Comparison of ENCODE assay signal across 8 cellular contexts in genomic region chr7:94436018-94436604, GRCh38. TPM values are rescaled to one million over a fixed set of nuclear protein-coding genes. Genes with fewer than 3 reads are reported as not detected.
DNase-seq lines count a peak whose midpoint lies in the region; ATAC-seq and TF ChIP-seq lines count a peak whose summit lies in the region.

No MANE protein-coding gene starts in this region.

- CTCF ChIA-PET in GM10248 (lab: Yijun Ruan, JAX): interaction anchor here (0.7 to 3.4 kb wide), 21 partner anchors 10 to 1254 kb away, joined by 3 to 27 read pairs (median 3); partner anchors contain the start of gene COL1A2

- H3K36me3 ChIP-seq in GM23248 (ENCODE audit: low read depth): 0 out of 2 replicates have a peak, but pooled peaks cover under 1% of the 10 kb centered on the region
- no peaks in the 10 kb centered on the region for H3K36me3 ChIP-seq in KMS-11 (ENCODE audit: insufficient read depth)
- no peaks in the 10 kb centered on the region for H3K36me3 ChIP-seq in heart right ventricle

- H4K20me1 ChIP-seq in GM23248 (ENCODE audit: insufficient read depth) (no peaks in the 10 kb centered on the region), KMS-11 (ENCODE audit: insufficient read depth) (no peaks in the 10 kb centered on the region)

- intact Hi-C loops in heart right ventricle (cut with DNase I) (loop anchor here in 5 of 10 donors (1.0 to 10.0 kb wide), 6 partner anchors 144 to 1191 kb away; partner anchors contain the start of gene TFPI2 (in 1 of the 5)), sciatic nerve (cut with DNase I) (no loop called here)

- H3K9ac ChIP-seq in GM23248 (no peak overlapping the region), KMS-11 (no peak overlapping the region)

- DNase-seq in GM10248 (ENCODE audit: extremely low spot score): peak; percentile 33
- DNase-seq in GM23248: peak; percentile 87
- peak; percentile 91 for DNase-seq in SK-MEL-5 (ENCODE audit: low read depth, low spot score)
- DNase-seq in activated naive CD8-positive, alpha-beta T cell treated with anti-CD3 and anti-CD28 coated beads, Interleukin-2, amount 50 U/mL, for 16 hours (ENCODE audit: low read depth, low spot score): peak; percentile 18
- DNase-seq in heart right ventricle: peak in 1 of 2 donors; percentile 80
- DNase-seq in sciatic nerve (ENCODE audit: low spot score): peak; percentile 84
- DNase-seq in NCI-H128 (lab: John Stamatoyannopoulos, UW; ENCODE audit: unreplicated experiment): no peak

- 2 to 3% methylated on average over 6 of the region's 6 CpGs for WGBS in GM23248 (ENCODE audit: low coverage in 1 of 2, low lambda C conversion rate in 2 of 2, missing lambda C conversion rate in 2 of 2), 2 experiments
- 20 to 21% methylated on average over 6 of the region's 6 CpGs for WGBS in heart right ventricle, 2 donors

- no peaks in the 10 kb centered on the region for H3K9me2 ChIP-seq in GM23248 (ENCODE audit: insufficient read depth)

- H3F3A ChIP-seq in GM23248 (ENCODE audit: insufficient read depth): peaks cover 58% of the 10 kb centered on the region

- in situ Hi-C loops in GM23248 (cut with MboI) (loop anchor here (5.0 kb wide), 1 partner anchor 144 kb away; no protein-coding TSS in a partner anchor), SK-MEL-5 (cut with HindIII; ENCODE audit: low pct_unique_long_range_greater_than_20kb, low sequenced_read_pairs) (loop anchor here (25.0 kb wide), 2 partner anchors 149 to 1251 kb away; no protein-coding TSS in a partner anchor)

- peak overlapping the region; percentile 89 for H2AFZ ChIP-seq in GM23248
- no peak overlapping the region for H2AFZ ChIP-seq in KMS-11 (ENCODE audit: low read depth)

- POLR2A ChIA-PET in GM10248 (lab: Yijun Ruan, JAX): no interaction called here

- TF ChIP-seq CTCF in GM10248 (IDR thresholded peaks at IDR 0.05; ENCODE audit: control extremely low read depth, extremely low read depth, low read depth, missing control alignments) (peak; percentile 84), KMS-11 (conservative IDR thresholded peaks at IDR 0.05; ENCODE audit: low read depth, low read length) (peak; percentile 93), heart right ventricle (IDR thresholded peaks at IDR 0.05) (peak; percentile 59 to 88 (median 85))

- no peaks in the 10 kb centered on the region for H3K9me3 ChIP-seq in GM23248 (ENCODE audit: low read depth)
- H3K9me3 ChIP-seq in heart right ventricle: no peaks in the 10 kb centered on the region

- H3K27ac ChIP-seq in GM23248: no peak overlapping the region
- H3K27ac ChIP-seq in KMS-11: no peak overlapping the region
- H3K27ac ChIP-seq in heart right ventricle: no peak overlapping the region

- H3K4me3 ChIP-seq in GM23248 (peak overlapping the region; percentile 47; the same call in 1 of the 2 replicates), KMS-11 (IDR thresholded peaks at IDR 0.05; ENCODE audit: insufficient read depth, low read depth, low read length) (no peak overlapping the region), heart right ventricle (no peak overlapping the region)

- no peaks in the 10 kb centered on the region for H3K79me2 ChIP-seq in GM23248 (ENCODE audit: insufficient read depth)
- no peaks in the 10 kb centered on the region for H3K79me2 ChIP-seq in KMS-11 (ENCODE audit: insufficient read depth, low read depth)

- ATAC-seq in heart right ventricle (peak; percentile 71 to 85 (median 81)), sciatic nerve (peak; percentile 89)

- peaks cover 19% of the 10 kb centered on the region for H3K4me1 ChIP-seq in GM23248 (ENCODE audit: insufficient read depth)
- H3K4me1 ChIP-seq in KMS-11 (ENCODE audit: low read depth, poor library complexity, severe bottlenecking): no peaks in the 10 kb centered on the region
- H3K4me1 ChIP-seq in heart right ventricle: peaks cover 0 to 15% (median 0%) of the 10 kb centered on the region in 9 donors

- H3K27me3 ChIP-seq in GM23248 (replicated peaks; ENCODE audit: insufficient read depth) (no peaks in the 10 kb centered on the region), KMS-11 (ENCODE audit: insufficient read depth, low read depth) (no peaks in the 10 kb centered on the region), heart right ventricle (peaks cover 0 to 14% (median 8%) of the 10 kb centered on the region in 7 donors)

- peak overlapping the region; percentile 41 for H3K4me2 ChIP-seq in GM23248 (ENCODE audit: unreplicated experiment)
- no peak overlapping the region for H3K4me2 ChIP-seq in KMS-11

RNA-seq across cellular contexts. Expression of gene COL1A2, which starts 41.4 kb away (rescaled TPM):
- total RNA-seq in GM23248 (2014; rRNA removed; shearing (Covaris generic)): 10,930 and 11,288 TPM in 2 replicates
- polyA plus RNA-seq in GM23248 (2016; fragmentation: Nextera tagmentation; extraction: Ambion mirVana) (9,779 and 9,902 TPM in 2 replicates), heart right ventricle (100 to 1,000 TPM in 1 of 2 donors, 10 to 100 TPM in 1; 45.2 to 155 TPM)
- 0.05 TPM in 2 replicates for total RNA-seq in SK-MEL-5 (2014; rRNA removed; shearing (Covaris generic))
- polyA plus RNA-seq in SK-MEL-5 (2015; cell fraction: cytosol; rRNA removed): 0.02 TPM in 1 of 2 replicates, not detected in the other
- polyA plus RNA-seq in SK-MEL-5 (2015; cell fraction: nucleus; rRNA removed): not detected in 2 replicates
- total RNA-seq in heart right ventricle (100 to 1,000 TPM in 4 of 10 donors, 10 to 100 TPM in 6; 62.4 to 428 (median 91.0) TPM), sciatic nerve (443 TPM)

Comparison
In these comparisons a context has a peak if more than half of its experiments do, and no peak if none do; other contexts are left out.
1. RNA of gene COL1A2, which starts 41.4 kb away (total RNA-seq): 10,930 to 11,288 TPM in GM23248, 443 TPM in sciatic nerve (single experiment) and 62.4 to 428 TPM in heart right ventricle; 0.05 TPM in SK-MEL-5; every median in the first group is over 10 times any median in the second.
2. Peak in every context shown above with its lines, with median percentiles within 50 percentile points of each other: CTCF ChIP-seq.